In the genomic region with DNA sequence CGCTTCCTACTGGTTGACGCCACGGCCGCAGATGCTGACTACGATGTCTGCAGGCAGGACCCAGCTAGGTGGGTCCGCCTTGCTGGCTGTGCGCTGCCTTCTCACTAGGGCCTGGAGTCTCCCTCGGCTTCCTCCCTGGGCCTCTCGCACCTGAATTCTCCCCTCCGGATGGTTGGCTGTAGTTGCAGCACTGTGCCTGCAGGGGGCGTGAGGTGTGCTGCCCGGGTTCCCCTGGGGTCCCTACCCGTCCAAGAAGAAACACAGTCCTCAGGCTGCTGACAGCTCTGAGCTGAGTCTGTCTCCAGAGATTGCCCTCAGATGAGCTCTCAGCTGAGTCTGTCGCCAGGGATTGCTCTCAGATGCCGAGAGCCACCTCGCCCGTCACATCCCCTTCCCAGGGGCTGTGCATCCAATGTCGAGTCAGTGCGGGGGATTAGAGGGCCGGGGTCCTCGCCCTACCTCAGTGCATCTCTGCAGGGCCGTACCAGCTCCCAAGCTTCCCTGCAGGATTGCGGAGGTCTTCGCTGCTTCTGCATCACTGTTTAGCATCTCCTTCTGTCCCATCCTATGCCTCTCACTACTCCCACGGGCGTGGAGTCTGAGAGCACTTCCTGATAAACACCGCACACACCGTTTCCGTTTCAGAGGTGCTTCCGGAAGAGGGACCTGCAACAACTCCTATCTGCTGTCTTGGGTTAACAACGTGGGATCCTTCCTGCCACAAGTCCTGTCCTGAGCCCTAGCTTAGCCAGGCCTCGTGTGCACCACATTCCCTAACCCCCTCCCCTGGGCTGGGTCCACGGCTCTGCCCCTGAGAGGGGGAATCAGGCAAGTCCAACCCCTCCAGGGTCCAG, we compare ENCODE assay signal across 8 cellular contexts.
A peak's percentile ranks its signal among the peaks of the same experiment; 100 is the strongest.
DNase-seq lines count a peak whose midpoint lies in the region; ATAC-seq, FAIRE-seq and TF ChIP-seq lines count a peak whose summit lies in the region.

No MANE protein-coding gene starts in this region.

- TF ChIP-seq POLR2A in H54 (IDR thresholded peaks at IDR 0.05; ENCODE audit: low read depth, low read length): no peak

- CTCF ChIA-PET in AG04449 (lab: Yijun Ruan, JAX): interaction anchor here (0.7 to 5.3 kb wide), 16 partner anchors 8 to 386 kb away, joined by 3 to 30 read pairs (median 6); no protein-coding TSS in a partner anchor
- CTCF ChIA-PET in activated CD4-positive, alpha-beta T cell treated with anti-CD3 and anti-CD28 coated beads, Interleukin-2, amount 10 ng/mL, durations not matched to agents 7 days and 5 days (lab: Charles Lee): interaction anchor here (1.0 to 1.6 kb wide), 4 partner anchors 9 to 122 kb away, joined by 3 to 5 read pairs (median 4); no protein-coding TSS in a partner anchor

- peaks cover 2% of the 10 kb centered on the region for H3K27me3 Mint-ChIP-seq in activated CD4-positive, alpha-beta T cell treated with anti-CD3 and anti-CD28 coated beads, Interleukin-2, amount 10 ng/mL, durations not matched to agents 7 days and 5 days

- peaks cover 3% of the 10 kb centered on the region for H3K9me3 Mint-ChIP-seq in activated CD4-positive, alpha-beta T cell treated with anti-CD3 and anti-CD28 coated beads, Interleukin-2, amount 10 ng/mL, durations not matched to agents 7 days and 5 days

- H3K4me3 ChIP-seq in AG04449 (ENCODE audit: low read depth, low read length) (no peak overlapping the region), epithelial cell of proximal tubule (ENCODE audit: low read depth, low read length) (no peak overlapping the region)

- POLR2A ChIA-PET in AG04449 (lab: Yijun Ruan, JAX): no interaction called here
- POLR2A ChIA-PET in activated CD4-positive, alpha-beta T cell treated with anti-CD3 and anti-CD28 coated beads, Interleukin-2, amount 10 ng/mL, durations not matched to agents 7 days and 5 days (lab: Charles Lee): no interaction called here

- DNase-seq in AG04449 (ENCODE audit: low read depth, low spot score) (no peak), H54 (ENCODE audit: insufficient read length, low spot score) (peak; percentile 46), epithelial cell of proximal tubule (ENCODE audit: low read depth) (no peak)
- DNase-seq in activated CD4-positive, alpha-beta T cell treated with anti-CD3 and anti-CD28 coated beads, Interleukin-2, amount 10 ng/mL, durations not matched to agents 7 days and 5 days: peak; percentile 51
- DNase-seq in stimulated activated CD4-positive, alpha-beta T cell treated with anti-CD3 and anti-CD28 coated beads, Interleukin-4, amount 100 ng/mL, for 24 hours: peak; percentile 58

- ATAC-seq in GM18519 (IDR thresholded peaks at IDR 0.05; ENCODE audit: low FRiP score, unreplicated experiment) (no peak), GM18511 (IDR thresholded peaks at IDR 0.05; ENCODE audit: unreplicated experiment) (no peak), GM19452 (IDR thresholded peaks at IDR 0.05; ENCODE audit: unreplicated experiment) (no peak)

- peak overlapping the region; percentile 80 for H3K27ac Mint-ChIP-seq in activated CD4-positive, alpha-beta T cell treated with anti-CD3 and anti-CD28 coated beads, Interleukin-2, amount 10 ng/mL, durations not matched to agents 7 days and 5 days

- FAIRE-seq in H54 (lab: Jason Lieb, UNC): no peak

- H3K4me1 Mint-ChIP-seq in activated CD4-positive, alpha-beta T cell treated with anti-CD3 and anti-CD28 coated beads, Interleukin-2, amount 10 ng/mL, durations not matched to agents 7 days and 5 days: peaks cover 29% of the 10 kb centered on the region

- H3K36me3 Mint-ChIP-seq in activated CD4-positive, alpha-beta T cell treated with anti-CD3 and anti-CD28 coated beads, Interleukin-2, amount 10 ng/mL, durations not matched to agents 7 days and 5 days (ENCODE audit: low read depth): peaks cover 14% of the 10 kb centered on the region

- TF ChIP-seq CTCF in AG04449 (IDR thresholded peaks at IDR 0.05; ENCODE audit: insufficient read depth, low read length, missing control alignments) (peak; percentile 59), epithelial cell of proximal tubule (conservative IDR thresholded peaks at IDR 0.05; ENCODE audit: low read depth, low read length) (peak; percentile 59)

- peak overlapping the region; percentile 69 for H3K4me3 Mint-ChIP-seq in activated CD4-positive, alpha-beta T cell treated with anti-CD3 and anti-CD28 coated beads, Interleukin-2, amount 10 ng/mL, durations not matched to agents 7 days and 5 days

Comparison
In these comparisons a context has a peak if more than half of its experiments do, and no peak if none do; other contexts are left out.
1. DNase-seq: peak in H54 (single experiment), activated CD4-positive, alpha-beta T cell treated with anti-CD3 and anti-CD28 coated beads, Interleukin-2, amount 10 ng/mL, durations not matched to agents 7 days and 5 days (single experiment) and stimulated activated CD4-positive, alpha-beta T cell treated with anti-CD3 and anti-CD28 coated beads, Interleukin-4, amount 100 ng/mL, for 24 hours (single experiment); none in AG04449 (single experiment) and epithelial cell of proximal tubule (single experiment).